ENCODE assay signal across 14 cellular contexts in genomic region chr19:15015946-15016542, GRCh38. TPM values are rescaled to one million over a fixed set of nuclear protein-coding genes. Genes with fewer than 3 reads are reported as not detected.
DNase-seq lines count a peak whose midpoint lies in the region; TF ChIP-seq lines count a peak whose summit lies in the region.
"Had no signal": no experiment of that assay in that cellular context is flagged by ENCODE, and none has a peak within 500 bp of the region (broad histone marks: within the 10 kb centered on the region; RNA-seq: fewer than 3 reads in every experiment).

No MANE protein-coding gene starts in this region.

- intact Hi-C loops in thyroid gland (cut with DNase I), result no loop called here

- H3K27ac ChIP-seq in thyroid gland, result no peak overlapping the region
- H3K27ac ChIP-seq: heart right ventricle had no signal

- peaks cover 13% of the 10 kb centered on the region for H3K27me3 Mint-ChIP-seq in endothelial cell (ENCODE audit: unreplicated experiment)
- peaks cover 2% of the 10 kb centered on the region; the same call in 1 of the 2 replicates for H3K27me3 Mint-ChIP-seq in HFFc6 (ENCODE audit: insufficient read depth)

- H3K27ac Mint-ChIP-seq in endothelial cell (ENCODE audit: unreplicated experiment) (no peak overlapping the region), HFFc6 (no peak overlapping the region)
- H3K27ac Mint-ChIP-seq: activated T-cell treated with anti-CD3 and anti-CD28 coated beads, Interleukin-2, amount 50 U/mL, for 72 hours; naive B cell; T-helper 1 cell treated with Interleukin-12 subunit alpha and Interleukin-12 subunit beta and Interleukin-4 antibody, amounts not matched to agents 30 μg/mL and 1 μg/mL, for 36 hours had no signal

- H3K9me3 Mint-ChIP-seq in endothelial cell (ENCODE audit: unreplicated experiment) (peaks cover 4% of the 10 kb centered on the region), HFFc6 (peaks cover 21% of the 10 kb centered on the region)
- H3K9me3 Mint-ChIP-seq: activated T-cell treated with anti-CD3 and anti-CD28 coated beads, Interleukin-2, amount 50 U/mL, for 72 hours; T-helper 1 cell treated with Interleukin-12 subunit alpha and Interleukin-12 subunit beta and Interleukin-4 antibody, amounts not matched to agents 30 μg/mL and 1 μg/mL, for 36 hours had no signal

- no peaks in the 10 kb centered on the region for H3K4me1 ChIP-seq in thyroid gland
- H3K4me1 ChIP-seq: BE2C, heart right ventricle had no signal

- no peaks in the 10 kb centered on the region for H3K36me3 Mint-ChIP-seq in endothelial cell (ENCODE audit: low read depth, unreplicated experiment)
- H3K36me3 Mint-ChIP-seq in HFFc6 (ENCODE audit: low read depth), result no peaks in the 10 kb centered on the region
- H3K36me3 Mint-ChIP-seq: naive B cell had no signal

- H3K4me3 ChIP-seq in thyroid gland (replicated peaks in 1 of 3), result no peak overlapping the region
- H3K4me3 ChIP-seq: heart right ventricle had no signal

- DNase-seq in stimulated activated CD4-positive, alpha-beta T cell treated with anti-CD3 and anti-CD28 coated beads, Interleukin-15, amount 100 ng/mL, for 24 hours, result peak; percentile 8
- no peak for DNase-seq in stimulated activated CD4-positive, alpha-beta T cell treated with anti-CD3 and anti-CD28 coated beads, Interleukin-2, amount 100 ng/mL, for 48 hours
- DNase-seq in OCI-M2 (lab: John Stamatoyannopoulos, UW; ENCODE audit: unreplicated experiment) (peak; percentile 30), endothelial cell (ENCODE audit: low spot score) (peak; percentile 61), thyroid gland (peak; percentile 2 to 6), HFFc6 (no peak)
- DNase-seq in activated CD4-positive, CD25-positive, alpha-beta regulatory T cell (lab: John Stamatoyannopoulos, UW), result no peak
- DNase-seq in activated CD8-positive, alpha-beta memory T cell treated with anti-CD3 and anti-CD28 coated beads, Interleukin-2, amount 50 U/mL, for 4 hours, result no peak
- DNase-seq: activated T-cell treated with anti-CD3 and anti-CD28 coated beads, Interleukin-2, amount 50 U/mL, for 72 hours; BE2C; cortex of kidney; heart right ventricle; naive B cell had no signal

- no peaks in the 10 kb centered on the region for H3K27me3 ChIP-seq in thyroid gland

- H3K36me3 ChIP-seq in thyroid gland, result no peaks in the 10 kb centered on the region
- H3K36me3 ChIP-seq: BE2C, heart right ventricle had no signal

- TF ChIP-seq CTCF in endothelial cell (IDR thresholded peaks at IDR 0.05; ENCODE audit: unreplicated experiment) (no peak), thyroid gland (IDR thresholded peaks at IDR 0.05) (no peak), HFFc6 (IDR thresholded peaks at IDR 0.05) (no peak)

- no peak for TF ChIP-seq POLR2A in thyroid gland (IDR thresholded peaks at IDR 0.05)

- no peaks in the 10 kb centered on the region for H3K9me3 ChIP-seq in thyroid gland
- H3K9me3 ChIP-seq: BE2C, heart right ventricle had no signal

- H3K4me1 Mint-ChIP-seq in endothelial cell (ENCODE audit: unreplicated experiment) (no peaks in the 10 kb centered on the region), HFFc6 (ENCODE audit: low read depth) (no peaks in the 10 kb centered on the region)
- H3K4me1 Mint-ChIP-seq: naive B cell had no signal

- H3K4me3 Mint-ChIP-seq in endothelial cell (ENCODE audit: unreplicated experiment) (no peak overlapping the region), HFFc6 (no peak overlapping the region)
- H3K4me3 Mint-ChIP-seq: activated T-cell treated with anti-CD3 and anti-CD28 coated beads, Interleukin-2, amount 50 U/mL, for 72 hours; naive B cell; T-helper 1 cell treated with Interleukin-12 subunit alpha and Interleukin-12 subunit beta and Interleukin-4 antibody, amounts not matched to agents 30 μg/mL and 1 μg/mL, for 36 hours had no signal

- 24 to 37% methylated on average over 11 to 18 of the region's 18 CpGs for WGBS in thyroid gland, 2 donors

RNA-seq across cellular contexts. Expression of gene CASP14, which starts 33.2 kb away (rescaled TPM):
- total RNA-seq in endothelial cell (ENCODE audit: unreplicated experiment), result not detected
- total RNA-seq in thyroid gland, result not detected
- not detected for total RNA-seq in HFFc6 (2021; fragmentation: NEBNext Ultra II Directional; extraction: Animal tissue kit (Norgen Biotek cat#: 25700))
- total RNA-seq: activated T-cell treated with anti-CD3 and anti-CD28 coated beads, Interleukin-2, amount 50 U/mL, for 72 hours; heart right ventricle had no signal

RNA-seq across cellular contexts. Expression of gene SLC1A6, which starts 36.4 kb away (rescaled TPM):
- total RNA-seq in endothelial cell (ENCODE audit: unreplicated experiment) (8.3 TPM), thyroid gland (1 to 10 TPM in 1 of 4 donors, under 1 TPM in 1, not detected in 2; 0.67 to 1.5 TPM)
- not detected for total RNA-seq in HFFc6 (2021; fragmentation: NEBNext Ultra II Directional; extraction: Animal tissue kit (Norgen Biotek cat#: 25700))
- total RNA-seq: activated T-cell treated with anti-CD3 and anti-CD28 coated beads, Interleukin-2, amount 50 U/mL, for 72 hours; heart right ventricle had no signal

Comparison
In these comparisons a context has a peak if more than half of its experiments do, and no peak if none do; other contexts are left out.
1. DNase-seq: peak in stimulated activated CD4-positive, alpha-beta T cell treated with anti-CD3 and anti-CD28 coated beads, Interleukin-15, amount 100 ng/mL, for 24 hours (single experiment), OCI-M2 (single experiment), endothelial cell (single experiment) and thyroid gland (2 of 2); none in stimulated activated CD4-positive, alpha-beta T cell treated with anti-CD3 and anti-CD28 coated beads, Interleukin-2, amount 100 ng/mL, for 48 hours (0 of 2), activated CD4-positive, CD25-positive, alpha-beta regulatory T cell (0 of 4), HFFc6 (single experiment) and activated CD8-positive, alpha-beta memory T cell treated with anti-CD3 and anti-CD28 coated beads, Interleukin-2, amount 50 U/mL, for 4 hours (single experiment).